Comparison of ENCODE assay signal across 23 cellular contexts in genomic region chr4:11889099-11889498, GRCh38.
DNase-seq lines count a peak whose midpoint lies in the region; ATAC-seq, FAIRE-seq and TF ChIP-seq lines count a peak whose summit lies in the region.
"Had no signal": no experiment of that assay in that cellular context is flagged by ENCODE, and none has a peak within 500 bp of the region (broad histone marks: within the 10 kb centered on the region; RNA-seq: fewer than 3 reads in every experiment).

No MANE protein-coding gene starts in this region.

- H3K9me1 ChIP-seq in endothelial cell of umbilical vein (replicated peaks; ENCODE audit: control insufficient read depth, extremely low read depth, insufficient read depth, low read length), result no peaks in the 10 kb centered on the region

- no peak for TF ChIP-seq POLR2A in endothelial cell of umbilical vein (IDR thresholded peaks at IDR 0.05; ENCODE audit: low read depth, low read length)

- peak; percentile 55 to 61 for ATAC-seq in right cardiac atrium
- ATAC-seq: A549; CD8-positive, alpha-beta T cell had no signal

- intact Hi-C loops in right cardiac atrium (cut with DNase I), result no loop called here
- intact Hi-C loops in left ventricle myocardium inferior (cut with micrococcal nuclease), result no loop called here
- intact Hi-C loops in endothelial cell of umbilical vein (cut with micrococcal nuclease), result no loop called here

- H3K9ac ChIP-seq in endothelial cell of umbilical vein (replicated peaks; ENCODE audit: extremely low read depth, insufficient read depth, low read length) (no peak overlapping the region), mesendoderm (ENCODE audit: low read length) (no peak overlapping the region)
- H3K9ac ChIP-seq: BLaER1 treated with 17β-estradiol and CSF1 and Interleukin-3, amounts not matched to agents 10 nM and 100 nM had no signal

- H3K4me1 Mint-ChIP-seq in glutamatergic neuron (ENCODE audit: low read depth, unreplicated experiment), result no peaks in the 10 kb centered on the region
- H3K4me1 Mint-ChIP-seq: B cell had no signal

- H3K36me3 Mint-ChIP-seq in glutamatergic neuron (ENCODE audit: unreplicated experiment), result no peaks in the 10 kb centered on the region
- H3K36me3 Mint-ChIP-seq: CD8-positive, alpha-beta T cell had no signal

- no peak for FAIRE-seq in endothelial cell of umbilical vein (lab: Jason Lieb, UNC)
- no peak for FAIRE-seq in small intestine (lab: Jason Lieb, UNC)
- FAIRE-seq: A549, D721Med, G401.6, GM12891, GM19239 had no signal

- no peak overlapping the region for H3K56ac ChIP-seq in mesendoderm (ENCODE audit: low read length)

- no peak overlapping the region for H2AK5ac ChIP-seq in mesendoderm (ENCODE audit: low read length)

- no peaks in the 10 kb centered on the region for H3K9me3 Mint-ChIP-seq in glutamatergic neuron (ENCODE audit: unreplicated experiment)
- H3K9me3 Mint-ChIP-seq: CD8-positive, alpha-beta T cell had no signal

- H2AFZ ChIP-seq in endothelial cell of umbilical vein (ENCODE audit: low read depth, low read length), result no peak overlapping the region

- H4K8ac ChIP-seq in mesendoderm (ENCODE audit: low read depth, low read length), result no peak overlapping the region

- no peak overlapping the region for H2BK15ac ChIP-seq in mesendoderm (replicated peaks; ENCODE audit: low read depth)

- no peak overlapping the region for H3K23ac ChIP-seq in mesendoderm (ENCODE audit: low read length)

- TF ChIP-seq CTCF in left ventricle myocardium inferior (IDR thresholded peaks at IDR 0.05; ENCODE audit: borderline replicate concordance) (no peak), endothelial cell of umbilical vein (IDR thresholded peaks at IDR 0.05; ENCODE audit: extremely low read depth in 1 of 2, insufficient read depth in 1 of 2, low read depth in 1 of 2, low read length in 2 of 2) (no peak), glutamatergic neuron (IDR thresholded peaks at IDR 0.05; ENCODE audit: partially characterized antibody, unreplicated experiment) (no peak)

- H4K5ac ChIP-seq in mesendoderm (ENCODE audit: low read length), result no peak overlapping the region

- H3K27ac ChIP-seq in right cardiac atrium (ENCODE audit: low read length), result no peak overlapping the region
- H3K27ac ChIP-seq in left ventricle myocardium inferior (replicated peaks), result no peak overlapping the region
- H3K27ac ChIP-seq in endothelial cell of umbilical vein (ENCODE audit: insufficient read depth, low read depth, low read length), result no peak overlapping the region
- H3K27ac ChIP-seq in mesendoderm (ENCODE audit: low read depth, low read length), result no peak overlapping the region
- no peak overlapping the region for H3K27ac ChIP-seq in small intestine (ENCODE audit: low read depth in 1 of 2, low read length in 1 of 2)
- H3K27ac ChIP-seq: 22Rv1; A549; BLaER1 treated with 17β-estradiol and CSF1 and Interleukin-3, amounts not matched to agents 10 nM and 100 nM; C4-2B had no signal

- BruUV-seq in endothelial cell of umbilical vein (replicated peaks; lab: Mats Ljungman, UMichigan), result no TSS peak

- H3K79me2 ChIP-seq in endothelial cell of umbilical vein (ENCODE audit: control insufficient read depth, insufficient read depth, low read length) (no peaks in the 10 kb centered on the region), mesendoderm (ENCODE audit: control insufficient read depth, insufficient read depth, low read length) (no peaks in the 10 kb centered on the region)

- no peak overlapping the region for H3K4ac ChIP-seq in mesendoderm (ENCODE audit: low read depth, low read length)

- no peak overlapping the region for H2BK120ac ChIP-seq in mesendoderm (ENCODE audit: low read depth, low read length)

- H3K18ac ChIP-seq in mesendoderm (ENCODE audit: low read length), result no peak overlapping the region

- no peak overlapping the region for H2BK5ac ChIP-seq in mesendoderm (ENCODE audit: low read length)

- no peak overlapping the region for H3K27ac Mint-ChIP-seq in glutamatergic neuron (ENCODE audit: unreplicated experiment)
- H3K27ac Mint-ChIP-seq: B cell; CD4-positive, alpha-beta T cell; CD8-positive, alpha-beta T cell had no signal

- WGBS in right cardiac atrium, result 74% methylated on average over 2 of the region's 2 CpGs
- no CpG with 5 or more reads among the region's 2 CpGs for WGBS in mesendoderm (ENCODE audit: extremely low coverage, insufficient coverage, low lambda C conversion rate)
- 82 to 87% (median 85%) methylated on average over 2 of the region's 2 CpGs for WGBS in small intestine, 3 donors

- no peaks in the 10 kb centered on the region for H3K27me3 Mint-ChIP-seq in glutamatergic neuron (ENCODE audit: unreplicated experiment)
- H3K27me3 Mint-ChIP-seq: B cell had no signal

- H3K4me3 ChIP-seq in right cardiac atrium (ENCODE audit: low read length), result no peak overlapping the region
- no peak overlapping the region for H3K4me3 ChIP-seq in left ventricle myocardium inferior
- H3K4me3 ChIP-seq in endothelial cell of umbilical vein (replicated peaks in 1 of 3; ENCODE audit: insufficient read depth in 1 of 3, low read depth in 1 of 3, low read length in 3 of 3), result no peak overlapping the region
- no peak overlapping the region for H3K4me3 ChIP-seq in mesendoderm (ENCODE audit: low read length)
- no peak overlapping the region for H3K4me3 ChIP-seq in small intestine (ENCODE audit: low read depth in 1 of 2, low read length in 2 of 2)
- H3K4me3 ChIP-seq: A549; BLaER1 treated with 17β-estradiol and CSF1 and Interleukin-3, amounts not matched to agents 10 nM and 100 nM had no signal

- H3K4me2 ChIP-seq in endothelial cell of umbilical vein (ENCODE audit: insufficient read depth, low read length), result no peak overlapping the region
- H3K4me2 ChIP-seq in mesendoderm (ENCODE audit: low read length), result no peak overlapping the region
- H3K4me2 ChIP-seq: A549; BLaER1 treated with 17β-estradiol and CSF1 and Interleukin-3, amounts not matched to agents 10 nM and 100 nM had no signal

- no peaks in the 10 kb centered on the region for H3K9me3 ChIP-seq in right cardiac atrium (ENCODE audit: control insufficient read depth, low read length)
- H3K9me3 ChIP-seq in left ventricle myocardium inferior (replicated peaks), result no peaks in the 10 kb centered on the region
- no peaks in the 10 kb centered on the region for H3K9me3 ChIP-seq in endothelial cell of umbilical vein (replicated peaks; ENCODE audit: control insufficient read depth, insufficient read depth, low read length)
- H3K9me3 ChIP-seq in small intestine (ENCODE audit: control insufficient read depth, low read depth), result no peaks in the 10 kb centered on the region
- H3K9me3 ChIP-seq: A549; BLaER1 treated with 17β-estradiol and CSF1 and Interleukin-3, amounts not matched to agents 10 nM and 100 nM; Caco-2 had no signal

- H3K79me1 ChIP-seq in mesendoderm (ENCODE audit: low read length), result no peaks in the 10 kb centered on the region

- no peaks in the 10 kb centered on the region for H3K36me3 ChIP-seq in left ventricle myocardium inferior
- H3K36me3 ChIP-seq in endothelial cell of umbilical vein (ENCODE audit: control insufficient read depth in 2 of 2, extremely low read depth in 1 of 2, insufficient read depth in 2 of 2, low read length in 2 of 2), result no peaks in the 10 kb centered on the region
- H3K36me3 ChIP-seq in mesendoderm (ENCODE audit: control insufficient read depth, insufficient read depth, low read length), result no peaks in the 10 kb centered on the region
- H3K36me3 ChIP-seq in small intestine (ENCODE audit: control insufficient read depth in 2 of 2, insufficient read depth in 2 of 2, low read length in 2 of 2), result no peaks in the 10 kb centered on the region
- H3K36me3 ChIP-seq: BLaER1 treated with 17β-estradiol and CSF1 and Interleukin-3, amounts not matched to agents 10 nM and 100 nM had no signal

- no peak for DNase-seq in right cardiac atrium
- no peak for DNase-seq in left ventricle myocardium inferior
- DNase-seq in endothelial cell of umbilical vein (ENCODE audit: low read depth, low spot score), result peak; percentile 51
- DNase-seq in mesendoderm, result peak; percentile 5
- no peak for DNase-seq in HK-2 (ENCODE audit: unreplicated experiment)
- DNase-seq in small intestine, result no peak
- no peak for DNase-seq in glutamatergic neuron
- DNase-seq: AML-193; Caco-2; Calu3; CD4-positive, alpha-beta T cell; CD8-positive, alpha-beta T cell; DMS79 treated with DMSO at 0.1 percent for 48 hours; GF-D8 had no signal

- H3K27me3 ChIP-seq in right cardiac atrium (ENCODE audit: control insufficient read depth, insufficient read depth), result no peaks in the 10 kb centered on the region
- no peaks in the 10 kb centered on the region for H3K27me3 ChIP-seq in left ventricle myocardium inferior (ENCODE audit: low read depth)
- no peaks in the 10 kb centered on the region for H3K27me3 ChIP-seq in endothelial cell of umbilical vein (ENCODE audit: control insufficient read depth in 2 of 2, insufficient read depth in 2 of 2, low read length in 2 of 2)
- no peaks in the 10 kb centered on the region for H3K27me3 ChIP-seq in mesendoderm (ENCODE audit: insufficient read depth, low read length, poor library complexity)
- no peaks in the 10 kb centered on the region for H3K27me3 ChIP-seq in small intestine (ENCODE audit: control insufficient read depth in 2 of 2, insufficient read depth in 2 of 2, low read length in 2 of 2)
- H3K27me3 ChIP-seq: BLaER1 treated with 17β-estradiol and CSF1 and Interleukin-3, amounts not matched to agents 10 nM and 100 nM had no signal

- H4K20me1 ChIP-seq in endothelial cell of umbilical vein (replicated peaks; ENCODE audit: control insufficient read depth, extremely low read depth, insufficient read depth, low read length), result no peaks in the 10 kb centered on the region
- H4K20me1 ChIP-seq: BLaER1 treated with 17β-estradiol and CSF1 and Interleukin-3, amounts not matched to agents 10 nM and 100 nM had no signal

- CTCF ChIA-PET in endothelial cell of umbilical vein (lab: Charles Lee), result interaction anchor here (1.0 kb wide), 1 partner anchor 65 kb away, joined by 3 read pairs; no protein-coding TSS in a partner anchor

- no peak overlapping the region for H3K4me3 Mint-ChIP-seq in glutamatergic neuron (ENCODE audit: unreplicated experiment)
- H3K4me3 Mint-ChIP-seq: B cell; CD4-positive, alpha-beta T cell; CD8-positive, alpha-beta T cell had no signal

- dilution Hi-C loops in endothelial cell of umbilical vein (cut with MboI; ENCODE audit: extremely low pct_ligation_motif_present, low sequenced_read_pairs), result no loop called here

- H3K4me1 ChIP-seq in right cardiac atrium (ENCODE audit: control insufficient read depth, insufficient read depth, low read length) (no peaks in the 10 kb centered on the region), left ventricle myocardium inferior (no peaks in the 10 kb centered on the region), endothelial cell of umbilical vein (ENCODE audit: control insufficient read depth, extremely low read depth, insufficient read depth, low read length) (no peaks in the 10 kb centered on the region), mesendoderm (ENCODE audit: control insufficient read depth, low read depth, low read length) (no peaks in the 10 kb centered on the region), small intestine (ENCODE audit: control insufficient read depth in 2 of 2, insufficient read depth in 1 of 2, low read depth in 1 of 2, low read length in 1 of 2) (no peaks in the 10 kb centered on the region)
- H3K4me1 ChIP-seq: A549; BLaER1 treated with 17β-estradiol and CSF1 and Interleukin-3, amounts not matched to agents 10 nM and 100 nM; Caco-2 had no signal

- POLR2A ChIA-PET in endothelial cell of umbilical vein (lab: Charles Lee), result no interaction called here

Comparison
In these comparisons a context has a peak if more than half of its experiments do, and no peak if none do; other contexts are left out.
1. DNase-seq: peak in endothelial cell of umbilical vein (single experiment) and mesendoderm (single experiment); none in right cardiac atrium (0 of 3), left ventricle myocardium inferior (single experiment), HK-2 (single experiment), small intestine (single experiment) and glutamatergic neuron (single experiment).